18 cellular contexts compared by ENCODE assay signal in the genomic region with DNA sequence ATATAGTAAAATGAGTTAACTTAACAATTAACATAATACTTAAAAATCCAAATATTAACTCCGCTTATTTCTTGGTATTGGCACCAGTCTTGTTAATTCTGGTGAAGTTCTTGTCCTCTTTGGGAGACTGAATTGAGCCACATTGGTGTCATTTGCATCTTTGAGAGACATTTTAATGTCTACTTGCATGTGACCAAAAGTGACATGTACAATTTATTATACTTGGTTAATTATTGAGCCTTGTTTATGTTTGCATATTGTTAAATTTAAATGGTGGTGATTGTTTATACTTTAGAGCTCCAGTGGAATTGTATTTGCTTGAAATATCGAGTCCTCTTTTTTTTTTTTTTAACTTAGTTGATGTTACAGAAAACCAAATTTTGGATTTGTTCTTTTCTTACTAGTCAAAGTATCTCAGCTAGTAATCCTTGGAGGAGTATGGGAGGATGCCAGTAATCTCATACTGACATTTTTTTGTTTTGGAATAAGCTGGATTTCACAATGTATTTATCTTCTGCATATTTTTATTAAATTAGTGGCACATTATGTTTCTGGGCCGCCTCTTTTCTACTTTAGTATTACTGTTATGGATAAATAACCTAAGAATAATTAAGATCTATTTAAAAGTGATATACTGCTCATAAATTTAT. TPM values are rescaled to one million over a fixed set of nuclear protein-coding genes. Genes with fewer than 3 reads are reported as not detected.
DNase-seq lines count a peak whose midpoint lies in the region; FAIRE-seq and TF ChIP-seq lines count a peak whose summit lies in the region.
"Had no signal": no experiment of that assay in that cellular context is flagged by ENCODE, and none has a peak within 500 bp of the region (broad histone marks: within the 10 kb centered on the region; RNA-seq: fewer than 3 reads in every experiment).

No MANE protein-coding gene starts in this region.

- H3K4me2 ChIP-seq in BLaER1 treated with 17β-estradiol and CSF1 and Interleukin-3, amounts not matched to agents 10 nM and 100 nM = peak overlapping the region in 8 of 11 experiments; percentile 2 to 99 (median 92); a peak in 11 of 22 replicates
- peak overlapping the region; percentile 100 for H3K4me2 ChIP-seq in Loucy (ENCODE audit: low read depth, low read length, poor library complexity, severe bottlenecking)

- H3K9me2 ChIP-seq in Loucy (replicated peaks; ENCODE audit: low read depth, low read length) = no peaks in the 10 kb centered on the region

- peaks cover 62 to 82% (median 76%) of the 10 kb centered on the region in 11 experiments; a peak in 20 of 22 replicates for H4K20me1 ChIP-seq in BLaER1 treated with 17β-estradiol and CSF1 and Interleukin-3, amounts not matched to agents 10 nM and 100 nM
- peaks cover 79% of the 10 kb centered on the region for H4K20me1 ChIP-seq in Loucy (ENCODE audit: insufficient read depth, low read length, poor library complexity, severe bottlenecking)

- H3K36me3 ChIP-seq in BLaER1 treated with 17β-estradiol and CSF1 and Interleukin-3, amounts not matched to agents 10 nM and 100 nM = peaks cover 27 to 57% (median 48%) of the 10 kb centered on the region in 11 experiments; a peak in 21 of 22 replicates
- H3K36me3 ChIP-seq in Loucy (ENCODE audit: insufficient read depth, low read length) = peaks cover 12% of the 10 kb centered on the region
- H3K36me3 ChIP-seq in muscle layer of colon (ENCODE audit: insufficient read depth, low read length) = peaks cover 5% of the 10 kb centered on the region
- no peaks in the 10 kb centered on the region for H3K36me3 ChIP-seq in tibial nerve
- H3K36me3 ChIP-seq: prostate gland had no signal

- H3K4me1 Mint-ChIP-seq in brain = peaks cover 56% of the 10 kb centered on the region

- peaks cover 7 to 49% (median 32%) of the 10 kb centered on the region in 10 experiments; a peak in 18 of 20 replicates for H3K4me1 ChIP-seq in BLaER1 treated with 17β-estradiol and CSF1 and Interleukin-3, amounts not matched to agents 10 nM and 100 nM
- H3K4me1 ChIP-seq in Loucy (ENCODE audit: insufficient read depth, low read length, poor library complexity, severe bottlenecking) (peaks cover 65% of the 10 kb centered on the region), muscle layer of colon (ENCODE audit: insufficient read depth, low read length) (peaks cover 29% of the 10 kb centered on the region), tibial nerve (peaks cover 0 to 51% (median 22%) of the 10 kb centered on the region in 4 donors)
- H3K4me1 ChIP-seq: prostate gland had no signal

- in situ Hi-C loops in ACHN (cut with HindIII; ENCODE audit: low pct_ligation_motif_present, low pct_unique_long_range_greater_than_20kb, low sequenced_read_pairs) = no loop called here

- no peak for DNase-seq in tibial nerve (ENCODE audit: low spot score in 2 of 2)
- DNase-seq in ACHN = no peak
- DNase-seq in activated CD4-positive, CD25-positive, alpha-beta regulatory T cell treated with anti-CD3 and anti-CD28 coated beads, Interleukin-2, amount 50 U/mL, for 72 hours = no peak
- no peak for DNase-seq in GM12892 (ENCODE audit: insufficient read length)
- DNase-seq: activated CD4-positive, alpha-beta T cell treated with anti-CD3 and anti-CD28 coated beads, Interleukin-2, amount 10 ng/mL, durations not matched to agents 7 days and 5 days; body of pancreas; CD8-positive, alpha-beta T cell; effector CD4-positive, alpha-beta T cell; kidney; mucosa of descending colon; NCI-H1436 had no signal

- FAIRE-seq in GM12892 (lab: Jason Lieb, UNC) = no peak

- no peak for TF ChIP-seq POLR2A in tibial nerve (IDR thresholded peaks at IDR 0.05)
- TF ChIP-seq POLR2A in GM12892 (IDR thresholded peaks at IDR 0.05; ENCODE audit: low read depth, low read length) = no peak

- H3K4me3 Mint-ChIP-seq in brain = peak overlapping the region in 4 of 5 experiments; percentile 68 to 98 (median 90)

- H3K79me2 ChIP-seq in Loucy (ENCODE audit: insufficient read depth, low read length) = peaks cover 91% of the 10 kb centered on the region

- H3K4me3 ChIP-seq in BLaER1 treated with 17β-estradiol and CSF1 and Interleukin-3, amounts not matched to agents 10 nM and 100 nM = no peak overlapping the region
- H3K4me3 ChIP-seq in Loucy (ENCODE audit: low read length, poor library complexity, severe bottlenecking) = peak overlapping the region; percentile 94
- peak overlapping the region in 1 of 2 donors; percentile 50 for H3K4me3 ChIP-seq in muscle layer of colon (ENCODE audit: low read depth in 1 of 2, low read length in 2 of 2)
- no peak overlapping the region for H3K4me3 ChIP-seq in tibial nerve
- H3K4me3 ChIP-seq: body of pancreas, mucosa of descending colon, prostate gland had no signal

- H3K27me3 Mint-ChIP-seq in brain = peaks cover 12% of the 10 kb centered on the region
- H3K27me3 Mint-ChIP-seq: activated CD4-positive, alpha-beta T cell treated with anti-CD3 and anti-CD28 coated beads, Interleukin-2, amount 10 ng/mL, durations not matched to agents 7 days and 5 days; type B pancreatic cell had no signal

- peaks cover 25% of the 10 kb centered on the region for H3K36me3 Mint-ChIP-seq in brain

- 83 to 84% methylated on average over 3 of the region's 3 CpGs for WGBS in tibial nerve, 2 donors

- no peaks in the 10 kb centered on the region for H3K9me3 Mint-ChIP-seq in brain
- H3K9me3 Mint-ChIP-seq: activated CD4-positive, alpha-beta T cell treated with anti-CD3 and anti-CD28 coated beads, Interleukin-2, amount 10 ng/mL, durations not matched to agents 7 days and 5 days; CD8-positive, alpha-beta T cell; T-helper 1 cell treated with Interleukin-12 subunit alpha and Interleukin-12 subunit beta and Interleukin-4 antibody, amounts not matched to agents 30 μg/mL and 1 μg/mL, for 36 hours; type B pancreatic cell had no signal

- peak overlapping the region in 1 of 5 experiments; percentile 71 for H3K27ac Mint-ChIP-seq in brain
- H3K27ac Mint-ChIP-seq: activated CD4-positive, alpha-beta T cell treated with anti-CD3 and anti-CD28 coated beads, Interleukin-2, amount 10 ng/mL, durations not matched to agents 7 days and 5 days; T-helper 1 cell treated with Interleukin-12 subunit alpha and Interleukin-12 subunit beta and Interleukin-4 antibody, amounts not matched to agents 30 μg/mL and 1 μg/mL, for 36 hours; type B pancreatic cell had no signal

- no peaks in the 10 kb centered on the region for H3K27me3 ChIP-seq in BLaER1 treated with 17β-estradiol and CSF1 and Interleukin-3, amounts not matched to agents 10 nM and 100 nM
- no peaks in the 10 kb centered on the region for H3K27me3 ChIP-seq in Loucy (ENCODE audit: insufficient read depth, low read length, poor library complexity, severe bottlenecking)
- H3K27me3 ChIP-seq in muscle layer of colon (ENCODE audit: control insufficient read depth in 1 of 2, insufficient read depth in 2 of 2, low read length in 2 of 2) = no peaks in the 10 kb centered on the region
- no peaks in the 10 kb centered on the region for H3K27me3 ChIP-seq in tibial nerve
- H3K27me3 ChIP-seq: body of pancreas had no signal

- H2AFZ ChIP-seq in Loucy (ENCODE audit: low read length) = no peak overlapping the region

- TF ChIP-seq CTCF in Loucy (conservative IDR thresholded peaks at IDR 0.05; ENCODE audit: low read length) = no peak
- no peak for TF ChIP-seq CTCF in brain (conservative IDR thresholded peaks at IDR 0.05)
- TF ChIP-seq CTCF in tibial nerve (IDR thresholded peaks at IDR 0.05) = no peak

- peak overlapping the region in 1 of 11 experiments; percentile 97; a peak in 1 of 22 replicates for H3K9ac ChIP-seq in BLaER1 treated with 17β-estradiol and CSF1 and Interleukin-3, amounts not matched to agents 10 nM and 100 nM
- peak overlapping the region; percentile 90 for H3K9ac ChIP-seq in Loucy (ENCODE audit: low read depth, low read length, poor library complexity, severe bottlenecking)
- H3K9ac ChIP-seq in muscle layer of colon (ENCODE audit: low read length) = peak overlapping the region; percentile 50

- H3K27ac ChIP-seq in BLaER1 treated with 17β-estradiol and CSF1 and Interleukin-3, amounts not matched to agents 10 nM and 100 nM = no peak overlapping the region; a peak in 1 of 22 replicates
- H3K27ac ChIP-seq in muscle layer of colon (ENCODE audit: low read depth, low read length) (peak overlapping the region; percentile 32), tibial nerve (no peak overlapping the region)
- H3K27ac ChIP-seq: body of pancreas, prostate gland had no signal

- no peaks in the 10 kb centered on the region for H3K9me3 ChIP-seq in BLaER1 treated with 17β-estradiol and CSF1 and Interleukin-3, amounts not matched to agents 10 nM and 100 nM (replicated peaks in 1 of 11)
- H3K9me3 ChIP-seq in Loucy (ENCODE audit: insufficient read depth, low read depth, low read length) = no peaks in the 10 kb centered on the region
- no peaks in the 10 kb centered on the region for H3K9me3 ChIP-seq in muscle layer of colon (ENCODE audit: low read length)
- H3K9me3 ChIP-seq in tibial nerve = no peaks in the 10 kb centered on the region
- H3K9me3 ChIP-seq: body of pancreas, mucosa of descending colon, prostate gland had no signal

- TF ChIP-seq EP300 in tibial nerve (IDR thresholded peaks at IDR 0.05) = no peak

- peaks cover 4% of the 10 kb centered on the region; the same call in 1 of the 2 replicates for H3F3A ChIP-seq in Loucy (ENCODE audit: low read depth)

RNA-seq across cellular contexts. Expression of gene SPCS3, which starts 3.9 kb away (rescaled TPM):
- polyA plus RNA-seq in brain (ENCODE audit: insufficient read depth, low read depth, low replicate concordance) = 8.5 TPM
- 10 to 100 TPM; 55.7 to 80.6 (median 73.1) TPM for total RNA-seq in tibial nerve
- polyA plus RNA-seq in GM12892 (2012; ENCODE audit: missing spikeins) = 71.7 TPM

RNA-seq across cellular contexts. Expression of gene ASB5, which starts 54.6 kb away (rescaled TPM):
- polyA plus RNA-seq in brain (ENCODE audit: insufficient read depth, low read depth, low replicate concordance) = not detected
- not detected for total RNA-seq in tibial nerve
- not detected for polyA plus RNA-seq in GM12892 (2012; ENCODE audit: missing spikeins)
- total RNA-seq: activated CD4-positive, alpha-beta T cell treated with anti-CD3 and anti-CD28 coated beads, Interleukin-2, amount 10 ng/mL, durations not matched to agents 7 days and 5 days; body of pancreas; CD8-positive, alpha-beta T cell had no signal
